In genomic region chr3:14128724-14129123, GRCh38 we compare ENCODE assay signal across 18 cellular contexts. TPM values are rescaled to one million over a fixed set of nuclear protein-coding genes. Genes with fewer than 3 reads are reported as not detected.
DNase-seq lines count a peak whose midpoint lies in the region; ATAC-seq and TF ChIP-seq lines count a peak whose summit lies in the region.
"Had no signal": no experiment of that assay in that cellular context is flagged by ENCODE, and none has a peak within 500 bp of the region (broad histone marks: within the 10 kb centered on the region; RNA-seq: fewer than 3 reads in every experiment).

No MANE protein-coding gene starts in this region.

- ATAC-seq in activated T-cell treated with anti-CD3 and anti-CD28 coated beads, Interleukin-2, amount 50 U/mL, for 4 hours = no peak
- ATAC-seq in left lung = no peak
- ATAC-seq: CD8-positive, alpha-beta T cell; GM23338; Panc1; Right ventricle myocardium inferior had no signal

- H3K27ac Mint-ChIP-seq in activated T-cell treated with anti-CD3 and anti-CD28 coated beads, Interleukin-2, amount 50 U/mL, for 24 hours = peak overlapping the region; percentile 61
- H3K27ac Mint-ChIP-seq in immature natural killer cell (peak overlapping the region in 4 of 6 donors; percentile 6 to 80 (median 44)), CD14-positive monocyte (no peak overlapping the region)
- H3K27ac Mint-ChIP-seq: GM23338 had no signal

- TF ChIP-seq CTCF in Loucy (conservative IDR thresholded peaks at IDR 0.05; ENCODE audit: low read length) (no peak), tibial artery (IDR thresholded peaks at IDR 0.05) (no peak), left lung (IDR thresholded peaks at IDR 0.05) (no peak), CD14-positive monocyte (IDR thresholded peaks at IDR 0.05) (no peak)

- H3K4me2 ChIP-seq in Loucy (ENCODE audit: low read depth, low read length, poor library complexity, severe bottlenecking) = peak overlapping the region; percentile 89
- H3K4me2 ChIP-seq: GM23338 had no signal

- peaks cover 90% of the 10 kb centered on the region for H3K36me3 Mint-ChIP-seq in activated T-cell treated with anti-CD3 and anti-CD28 coated beads, Interleukin-2, amount 50 U/mL, for 24 hours (ENCODE audit: low read depth)
- peaks cover 50% of the 10 kb centered on the region for H3K36me3 Mint-ChIP-seq in activated T-cell treated with anti-CD3 and anti-CD28 coated beads, Interleukin-2, amount 50 U/mL, for 4 hours (ENCODE audit: insufficient read depth)
- H3K36me3 Mint-ChIP-seq in immature natural killer cell (peaks cover 19 to 42% (median 22%) of the 10 kb centered on the region in 3 donors), CD14-positive monocyte (peaks cover 57 to 68% of the 10 kb centered on the region in 2 donors)

- peaks cover 33% of the 10 kb centered on the region for H3K4me1 Mint-ChIP-seq in activated T-cell treated with anti-CD3 and anti-CD28 coated beads, Interleukin-2, amount 50 U/mL, for 24 hours (ENCODE audit: low read depth)
- H3K4me1 Mint-ChIP-seq in activated T-cell treated with anti-CD3 and anti-CD28 coated beads, Interleukin-2, amount 50 U/mL, for 4 hours (ENCODE audit: low read depth) = peaks cover 33% of the 10 kb centered on the region
- H3K4me1 Mint-ChIP-seq in immature natural killer cell (peaks cover 39 to 43% of the 10 kb centered on the region in 2 donors), CD14-positive monocyte (peaks cover 33% of the 10 kb centered on the region)

- H3K27me3 Mint-ChIP-seq in activated T-cell treated with anti-CD3 and anti-CD28 coated beads, Interleukin-2, amount 50 U/mL, for 24 hours = no peaks in the 10 kb centered on the region
- H3K27me3 Mint-ChIP-seq in activated T-cell treated with anti-CD3 and anti-CD28 coated beads, Interleukin-2, amount 50 U/mL, for 4 hours (ENCODE audit: low read depth) = no peaks in the 10 kb centered on the region
- peaks cover 4 to 14% (median 9%) of the 10 kb centered on the region in 3 donors for H3K27me3 Mint-ChIP-seq in immature natural killer cell (ENCODE audit: low read depth in 3 of 3)
- H3K27me3 Mint-ChIP-seq in CD14-positive monocyte (ENCODE audit: low read depth in 3 of 3) = peaks cover 0 to 2% (median 1%) of the 10 kb centered on the region in 3 donors

- H4K20me1 ChIP-seq in Loucy (ENCODE audit: insufficient read depth, low read length, poor library complexity, severe bottlenecking) = peaks cover 33% of the 10 kb centered on the region

- no peak overlapping the region for H3K9ac ChIP-seq in Loucy (ENCODE audit: low read depth, low read length, poor library complexity, severe bottlenecking)

- H3K4me1 ChIP-seq in Loucy (ENCODE audit: insufficient read depth, low read length, poor library complexity, severe bottlenecking) (peaks cover 32% of the 10 kb centered on the region), tibial artery (peaks cover 0 to 32% (median 24%) of the 10 kb centered on the region in 4 donors), left lung (peaks cover 11 to 30% of the 10 kb centered on the region in 2 donors)

- H3K4me3 Mint-ChIP-seq in activated T-cell treated with anti-CD3 and anti-CD28 coated beads, Interleukin-2, amount 50 U/mL, for 24 hours = no peak overlapping the region
- H3K4me3 Mint-ChIP-seq in activated T-cell treated with anti-CD3 and anti-CD28 coated beads, Interleukin-2, amount 50 U/mL, for 4 hours = no peak overlapping the region
- H3K4me3 Mint-ChIP-seq in immature natural killer cell (no peak overlapping the region), CD14-positive monocyte (no peak overlapping the region)
- H3K4me3 Mint-ChIP-seq: CD8-positive, alpha-beta T cell; GM23338 had no signal

- H3K36me3 ChIP-seq in Loucy (ENCODE audit: insufficient read depth, low read length) (peaks cover 30% of the 10 kb centered on the region; the same call in 1 of the 2 replicates), tibial artery (peaks cover 50 to 60% (median 59%) of the 10 kb centered on the region in 3 donors), left lung (peaks cover 5 to 67% of the 10 kb centered on the region in 2 donors)

- no peaks in the 10 kb centered on the region for H3K9me3 Mint-ChIP-seq in activated T-cell treated with anti-CD3 and anti-CD28 coated beads, Interleukin-2, amount 50 U/mL, for 24 hours
- no peaks in the 10 kb centered on the region for H3K9me3 Mint-ChIP-seq in activated T-cell treated with anti-CD3 and anti-CD28 coated beads, Interleukin-2, amount 50 U/mL, for 4 hours
- H3K9me3 Mint-ChIP-seq in immature natural killer cell = no peaks in the 10 kb centered on the region
- H3K9me3 Mint-ChIP-seq in CD14-positive monocyte = no peaks in the 10 kb centered on the region
- H3K9me3 Mint-ChIP-seq: CD8-positive, alpha-beta T cell; GM23338 had no signal

- peak overlapping the region; percentile 30 to 93 for H3K27ac ChIP-seq in tibial artery
- H3K27ac ChIP-seq in left lung = no peak overlapping the region

- no peak for DNase-seq in activated T-cell treated with anti-CD3 and anti-CD28 coated beads, Interleukin-2, amount 50 U/mL, for 24 hours
- no peak for DNase-seq in activated T-cell treated with anti-CD3 and anti-CD28 coated beads, Interleukin-2, amount 50 U/mL, for 4 hours
- no peak for DNase-seq in immature natural killer cell
- DNase-seq in tibial artery = no peak
- no peak for DNase-seq in left lung
- no peak for DNase-seq in CD14-positive monocyte (ENCODE audit: low spot score)
- DNase-seq: AML-193, GF-D8, Karpas-422, NCI-H1417, NCI-H2029, NCI-H2171 treated with DMSO at 0.1 percent for 48 hours, NCI-H510A had no signal

- no peaks in the 10 kb centered on the region for H3K9me2 ChIP-seq in Loucy (replicated peaks; ENCODE audit: low read depth, low read length)

- no peaks in the 10 kb centered on the region for H3F3A ChIP-seq in Loucy (ENCODE audit: low read depth)

- no peak overlapping the region for H2AFZ ChIP-seq in Loucy (ENCODE audit: low read length)
- H2AFZ ChIP-seq: GM23338 had no signal

- peaks cover 48% of the 10 kb centered on the region for H3K79me2 ChIP-seq in Loucy (ENCODE audit: insufficient read depth, low read length)

- intact Hi-C loops in tibial artery (cut with DNase I; ENCODE audit: low total_unique reads) (loop anchor here (5.0 to 10.0 kb wide), 3 partner anchors 231 to 816 kb away; partner anchors contain the start of gene NR2C2), left lung (cut with DNase I) (no loop called here), CD14-positive monocyte (cut with micrococcal nuclease) (loop anchor here in 1 of 2 donors (10.0 kb wide), 2 partner anchors 234 to 936 kb away; partner anchors contain the start of gene MRPS25)

- H3K4me3 ChIP-seq in Loucy (ENCODE audit: low read length, poor library complexity, severe bottlenecking) (no peak overlapping the region), tibial artery (no peak overlapping the region), left lung (no peak overlapping the region)
- H3K4me3 ChIP-seq: GM23338 had no signal

- no peaks in the 10 kb centered on the region for H3K9me3 ChIP-seq in Loucy (ENCODE audit: insufficient read depth, low read depth, low read length)
- H3K9me3 ChIP-seq in tibial artery = no peaks in the 10 kb centered on the region
- H3K9me3 ChIP-seq in left lung = no peaks in the 10 kb centered on the region

- H3K27me3 ChIP-seq in Loucy (ENCODE audit: insufficient read depth, low read length, poor library complexity, severe bottlenecking) (no peaks in the 10 kb centered on the region), tibial artery (no peaks in the 10 kb centered on the region), left lung (no peaks in the 10 kb centered on the region)

RNA-seq across cellular contexts. Expression of gene TMEM43, which starts 3.9 kb away (rescaled TPM):
- 10 to 100 TPM; 40.3 to 48.4 (median 45.1) TPM for total RNA-seq in activated T-cell treated with anti-CD3 and anti-CD28 coated beads, Interleukin-2, amount 50 U/mL, for 4 hours
- 100 to 1,000 TPM in 1 of 3 donors, 10 to 100 TPM in 2; 78.3 to 117 (median 87.5) TPM for polyA plus RNA-seq in immature natural killer cell
- 100 to 1,000 TPM in 1 of 2 donors, 10 to 100 TPM in 1; 82.3 to 104 TPM for total RNA-seq in left lung
- 10 to 100 TPM; 66.7 to 69.7 TPM for polyA plus RNA-seq in CD14-positive monocyte

RNA-seq across cellular contexts. Expression of gene CHCHD4, which starts 4.1 kb away (rescaled TPM):
- 10 to 100 TPM; 18.6 to 25.4 (median 24.2) TPM for total RNA-seq in activated T-cell treated with anti-CD3 and anti-CD28 coated beads, Interleukin-2, amount 50 U/mL, for 4 hours
- polyA plus RNA-seq in immature natural killer cell (10 to 100 TPM in 2 of 3 donors, 1 to 10 TPM in 1; 9.6 to 23.2 (median 12.4) TPM), CD14-positive monocyte (10 to 100 TPM; 13.6 to 13.8 TPM)
- total RNA-seq in left lung = 10 to 100 TPM in 1 of 2 donors, 1 to 10 TPM in 1; 9.6 to 13.6 TPM

RNA-seq across cellular contexts. Expression of gene XPC, which starts 49.7 kb away (rescaled TPM):
- total RNA-seq in activated T-cell treated with anti-CD3 and anti-CD28 coated beads, Interleukin-2, amount 50 U/mL, for 4 hours = 10 to 100 TPM; 20.6 to 25.9 (median 23.5) TPM
- polyA plus RNA-seq in immature natural killer cell (10 to 100 TPM; 20.3 to 32.2 (median 22.6) TPM), CD14-positive monocyte (10 to 100 TPM; 13.4 to 22.0 TPM)
- total RNA-seq in left lung = 10 to 100 TPM; 23.9 to 31.8 TPM

RNA-seq across cellular contexts. Expression of gene LSM3, which starts 49.9 kb away (rescaled TPM):
- total RNA-seq in activated T-cell treated with anti-CD3 and anti-CD28 coated beads, Interleukin-2, amount 50 U/mL, for 4 hours = 10 to 100 TPM; 19.8 to 21.9 (median 20.9) TPM
- polyA plus RNA-seq in immature natural killer cell = 10 to 100 TPM; 28.3 to 38.3 (median 31.5) TPM
- 10 to 100 TPM; 10.6 to 11.1 TPM for total RNA-seq in left lung
- 10 to 100 TPM; 19.8 to 23.2 TPM for polyA plus RNA-seq in CD14-positive monocyte

Comparison
In these comparisons a context has a peak if more than half of its experiments do, and no peak if none do; other contexts are left out.
1. H3K27ac Mint-ChIP-seq: peak in activated T-cell treated with anti-CD3 and anti-CD28 coated beads, Interleukin-2, amount 50 U/mL, for 24 hours (single experiment) and immature natural killer cell (4 of 6); none in CD14-positive monocyte (0 of 7).
2. H3K27ac ChIP-seq: peak in tibial artery (2 of 2); none in left lung (0 of 2).